In the genomic region with DNA sequence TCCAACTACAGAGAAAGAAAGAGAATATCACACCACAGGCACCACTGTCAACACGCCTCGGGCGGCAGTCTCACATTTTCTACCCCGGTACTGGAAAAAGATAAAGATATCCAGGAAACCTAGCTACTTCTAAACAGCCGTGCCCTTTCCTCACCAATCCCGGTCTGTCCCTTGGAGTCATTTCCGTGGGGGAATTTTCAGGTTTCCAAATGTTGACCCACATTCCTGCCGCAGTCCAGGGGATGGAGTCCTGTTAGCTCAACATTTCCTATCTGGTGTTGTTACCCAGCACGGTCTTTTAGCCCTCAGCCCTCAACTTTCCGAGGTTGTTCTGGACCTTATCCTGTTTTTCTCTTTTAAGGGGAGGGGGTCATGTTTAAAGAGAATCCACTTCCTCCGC, we compare ENCODE assay signal across 17 cellular contexts. TPM values are rescaled to one million over a fixed set of nuclear protein-coding genes. Genes with fewer than 3 reads are reported as not detected.
DNase-seq lines count a peak whose midpoint lies in the region; ATAC-seq and TF ChIP-seq lines count a peak whose summit lies in the region.
"Had no signal": no experiment of that assay in that cellular context is flagged by ENCODE, and none has a peak within 500 bp of the region (broad histone marks: within the 10 kb centered on the region; RNA-seq: fewer than 3 reads in every experiment).

No MANE protein-coding gene starts in this region.

- in situ Hi-C loops in gastrocnemius medialis (cut with MboI; ENCODE audit: low sequenced_read_pairs in 4 of 4) = loop anchor here in 3 of 4 donors (10.0 kb wide), 3 partner anchors 48 to 288 kb away; a partner anchor contains a TSS

- ATAC-seq in gastrocnemius medialis (no peak), GM21619 (IDR thresholded peaks at IDR 0.05; ENCODE audit: unreplicated experiment) (no peak), HG03457 (IDR thresholded peaks at IDR 0.05; ENCODE audit: unreplicated experiment) (no peak)
- ATAC-seq: activated naive CD8-positive, alpha-beta T cell treated with anti-CD3 and anti-CD28 coated beads, Interleukin-2, amount 50 U/mL, for 24 hours; naive thymus-derived CD4-positive, alpha-beta T cell had no signal

- H3K36me3 ChIP-seq in adipocyte (ENCODE audit: control insufficient read depth, insufficient read depth, low read length, severe bottlenecking) (peaks cover 36% of the 10 kb centered on the region), gastrocnemius medialis (peaks cover 0 to 7% of the 10 kb centered on the region in 2 donors)

- H3K36me3 Mint-ChIP-seq in CD14-positive monocyte = peaks cover 62 to 64% of the 10 kb centered on the region in 2 donors

- peak overlapping the region in 5 of 7 donors; percentile 6 to 98 (median 67) for H3K27ac Mint-ChIP-seq in CD14-positive monocyte
- H3K27ac Mint-ChIP-seq: activated naive CD8-positive, alpha-beta T cell treated with anti-CD3 and anti-CD28 coated beads, Interleukin-2, amount 50 U/mL, for 24 hours had no signal

- no peaks in the 10 kb centered on the region for H3K9me3 ChIP-seq in adipocyte (ENCODE audit: control insufficient read depth, low read length)
- no peaks in the 10 kb centered on the region for H3K9me3 ChIP-seq in gastrocnemius medialis
- H3K9me3 ChIP-seq: BLaER1, suprapubic skin had no signal

- H3K9ac ChIP-seq in adipocyte (ENCODE audit: low read length) = peak overlapping the region; percentile 67
- H3K9ac ChIP-seq: BLaER1 had no signal

- TF ChIP-seq CTCF in CD14-positive monocyte (IDR thresholded peaks at IDR 0.05) (no peak), fibroblast of pulmonary artery (IDR thresholded peaks at IDR 0.05; ENCODE audit: low read length, missing control alignments) (no peak), gastrocnemius medialis (IDR thresholded peaks at IDR 0.05 in 4 of 5, conservative IDR thresholded peaks at IDR 0.05 in 1 of 5) (no peak)

- TF ChIP-seq POLR2A in gastrocnemius medialis (IDR thresholded peaks at IDR 0.05) = no peak

- H3K9me3 Mint-ChIP-seq in CD14-positive monocyte = no peaks in the 10 kb centered on the region
- H3K9me3 Mint-ChIP-seq: naive thymus-derived CD4-positive, alpha-beta T cell had no signal

- peaks cover 55% of the 10 kb centered on the region for H3K4me1 Mint-ChIP-seq in CD14-positive monocyte

- intact Hi-C loops in CD14-positive monocyte (cut with micrococcal nuclease) (loop anchor here in 1 of 2 donors (10.0 kb wide), 2 partner anchors 48 to 242 kb away; a partner anchor contains a TSS), gastrocnemius medialis (cut with DNase I; ENCODE audit: low total_unique reads) (loop anchor here (5.0 kb wide), 1 partner anchor 65 kb away; no protein-coding TSS in a partner anchor)

- DNase-seq in CD14-positive monocyte (ENCODE audit: low spot score) = no peak
- no peak for DNase-seq in adipocyte (ENCODE audit: low read depth)
- peak; percentile 78 for DNase-seq in fibroblast of pulmonary artery (ENCODE audit: low read depth)
- DNase-seq in gastrocnemius medialis = no peak
- no peak for DNase-seq in NCI-H2107 (lab: John Stamatoyannopoulos, UW)
- DNase-seq in NCI-H446 treated with DMSO at 0.1 percent for 48 hours (lab: John Stamatoyannopoulos, UW) = no peak
- DNase-seq: activated naive CD8-positive, alpha-beta T cell treated with anti-CD3 and anti-CD28 coated beads, Interleukin-2, amount 50 U/mL, for 24 hours; head of caudate nucleus; MG63; naive thymus-derived CD4-positive, alpha-beta T cell; NCI-H526; stimulated activated CD4-positive, alpha-beta T cell treated with anti-CD3 and anti-CD28 coated beads, Interleukin-1b, Interleukin-23, amount 100 ng/mL, for 48 hours had no signal

- peak overlapping the region; percentile 90 to 98 (median 96) for H3K27ac ChIP-seq in gastrocnemius medialis
- H3K27ac ChIP-seq: BLaER1 had no signal

- no peak overlapping the region for H3K4me3 Mint-ChIP-seq in CD14-positive monocyte
- H3K4me3 Mint-ChIP-seq: activated naive CD8-positive, alpha-beta T cell treated with anti-CD3 and anti-CD28 coated beads, Interleukin-2, amount 50 U/mL, for 24 hours; naive thymus-derived CD4-positive, alpha-beta T cell had no signal

- H3K27me3 Mint-ChIP-seq in CD14-positive monocyte (ENCODE audit: low read depth in 3 of 3) = peaks cover 0 to 2% (median 0%) of the 10 kb centered on the region in 3 donors
- H3K27me3 Mint-ChIP-seq: activated naive CD8-positive, alpha-beta T cell treated with anti-CD3 and anti-CD28 coated beads, Interleukin-2, amount 50 U/mL, for 24 hours; naive thymus-derived CD4-positive, alpha-beta T cell had no signal

- peaks cover 65% of the 10 kb centered on the region for H3K4me1 ChIP-seq in adipocyte (ENCODE audit: control insufficient read depth, insufficient read depth, low read length)
- H3K4me1 ChIP-seq in gastrocnemius medialis = peaks cover 69 to 79% of the 10 kb centered on the region in 2 donors

- no peak overlapping the region for H3K4me3 ChIP-seq in adipocyte (ENCODE audit: low read length)
- H3K4me3 ChIP-seq in fibroblast of pulmonary artery (replicated peaks; ENCODE audit: low read depth, low read length) = peak overlapping the region; percentile 27
- peak overlapping the region in 2 of 4 donors; percentile 15 to 17 for H3K4me3 ChIP-seq in gastrocnemius medialis
- H3K4me3 ChIP-seq: BLaER1, MG63, suprapubic skin had no signal

- H3K27me3 ChIP-seq in adipocyte (replicated peaks; ENCODE audit: control insufficient read depth, insufficient read depth, low read length) (no peaks in the 10 kb centered on the region), gastrocnemius medialis (no peaks in the 10 kb centered on the region)
- H3K27me3 ChIP-seq: BLaER1, MG63, suprapubic skin had no signal

RNA-seq across cellular contexts. Expression of a gene that starts 4.7 kb away (rescaled TPM):
- polyA plus RNA-seq in CD14-positive monocyte = 1 to 10 TPM; 5.2 to 8.7 TPM
- 10 to 100 TPM; 19.6 to 33.6 (median 22.8) TPM for total RNA-seq in gastrocnemius medialis

RNA-seq across cellular contexts. Expression of a gene that starts 27.2 kb away (rescaled TPM):
- polyA plus RNA-seq in CD14-positive monocyte = not detected
- not detected for total RNA-seq in gastrocnemius medialis
- total RNA-seq: naive thymus-derived CD4-positive, alpha-beta T cell; suprapubic skin; T-helper 1 cell treated with Interleukin-12 subunit alpha and Interleukin-12 subunit beta and Interleukin-4 antibody, amounts not matched to agents 30 ng/mL and 1 ng/mL, for 36 hours had no signal
- polyA plus RNA-seq: naive thymus-derived CD4-positive, alpha-beta T cell had no signal
